8 cellular contexts compared by ENCODE assay signal in the genomic region with DNA sequence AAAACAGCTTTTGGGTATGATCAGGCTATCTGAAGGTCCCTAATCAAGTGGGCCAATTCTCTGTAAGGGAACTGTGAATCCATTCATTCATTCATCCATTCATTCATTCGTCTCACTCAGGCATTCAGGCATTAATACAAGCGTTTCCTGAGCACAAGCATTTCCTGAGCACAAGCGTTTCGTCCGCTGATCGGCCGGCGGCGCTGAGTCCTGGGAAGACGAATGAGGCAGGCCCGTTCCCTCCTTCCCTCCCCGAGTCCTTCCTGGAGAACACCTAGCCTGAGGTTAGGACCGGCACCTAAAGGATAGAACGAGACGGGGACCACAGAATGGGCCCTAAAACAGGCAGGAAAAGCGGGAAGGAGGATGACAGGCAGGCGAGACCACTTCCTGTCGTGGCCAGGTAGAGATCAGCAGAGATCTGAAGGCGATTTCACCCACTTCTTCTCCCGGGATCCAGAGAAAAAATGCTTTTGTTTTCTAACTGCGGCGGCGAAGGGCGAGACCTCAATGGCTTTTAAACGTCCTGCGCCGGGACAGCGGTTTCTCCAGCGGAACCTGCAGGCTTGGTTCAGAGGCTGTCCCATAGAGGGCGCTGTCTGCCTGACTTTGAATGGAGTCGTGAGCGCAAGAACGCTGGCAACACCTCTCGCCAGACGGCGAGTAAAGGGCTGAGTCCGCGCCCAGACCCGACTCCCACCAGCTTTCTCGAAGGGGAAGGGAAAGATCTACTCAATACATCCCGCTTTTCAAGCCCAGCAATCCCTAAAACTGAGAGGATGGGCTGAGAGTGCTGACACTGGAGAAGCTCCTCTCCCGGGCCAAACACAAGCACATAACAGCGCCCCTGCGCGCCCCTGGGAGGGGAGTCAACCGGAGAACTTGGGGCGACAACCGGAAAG. TPM values are rescaled to one million over a fixed set of nuclear protein-coding genes. Genes with fewer than 3 reads are reported as not detected.
A peak's percentile ranks its signal among the peaks of the same experiment; 100 is the strongest.
DNase-seq lines count a peak whose midpoint lies in the region; FAIRE-seq and TF ChIP-seq lines count a peak whose summit lies in the region.

No MANE protein-coding gene starts in this region.

- no peak for TF ChIP-seq POLR2A in GM12892 (IDR thresholded peaks at IDR 0.05; ENCODE audit: low read depth, low read length)
- TF ChIP-seq POLR2A in tibial nerve (IDR thresholded peaks at IDR 0.05), result no peak

- H3K4me3 Mint-ChIP-seq in IgD-negative memory B cell, result peak overlapping the region; percentile 66 to 89 (median 86)
- peak overlapping the region; percentile 82 for H3K4me3 Mint-ChIP-seq in activated naive CD8-positive, alpha-beta T cell

- intact Hi-C loops in cardiac septum (cut with DNase I) (no loop called here), posterior cingulate gyrus (cut with DNase I) (loop anchor here (1.0 to 10.0 kb wide), 4 partner anchors 90 to 426 kb away; no protein-coding TSS in a partner anchor)

- peaks cover 7 to 12% (median 11%) of the 10 kb centered on the region in 3 donors for H3K4me1 Mint-ChIP-seq in IgD-negative memory B cell
- peaks cover 27% of the 10 kb centered on the region for H3K4me1 Mint-ChIP-seq in activated naive CD8-positive, alpha-beta T cell (ENCODE audit: low read depth)

- H3K9me3 Mint-ChIP-seq in IgD-negative memory B cell, result peaks cover 2 to 8% (median 7%) of the 10 kb centered on the region in 3 donors
- no peaks in the 10 kb centered on the region for H3K9me3 Mint-ChIP-seq in activated naive CD8-positive, alpha-beta T cell (ENCODE audit: low read depth)

- H3K36me3 Mint-ChIP-seq in IgD-negative memory B cell, result no peaks in the 10 kb centered on the region
- H3K36me3 Mint-ChIP-seq in activated naive CD8-positive, alpha-beta T cell, result no peaks in the 10 kb centered on the region

- TF ChIP-seq CTCF in 22Rv1 (IDR thresholded peaks at IDR 0.05) (peak; percentile 89), tibial nerve (IDR thresholded peaks at IDR 0.05) (peak; percentile 88 to 95 (median 89))

- peak; percentile 80 for DNase-seq in GM12892 (ENCODE audit: insufficient read length)
- peak; percentile 87 for DNase-seq in SK-N-DZ (ENCODE audit: low spot score)
- DNase-seq in cardiac septum (ENCODE audit: low spot score), result peak; percentile 86
- peak; percentile 56 to 96 (median 86) for DNase-seq in posterior cingulate gyrus
- DNase-seq in tibial nerve (ENCODE audit: low spot score in 2 of 2), result peak; percentile 76 to 90

- WGBS in tibial nerve, 2 donors, result 4% methylated on average over 41 to 43 of the region's 48 CpGs

- H3K4me1 ChIP-seq in tibial nerve, result peaks cover 0 to 54% (median 32%) of the 10 kb centered on the region in 4 donors

- peak; percentile 98 for FAIRE-seq in GM12892 (lab: Jason Lieb, UNC)

- peak overlapping the region; percentile 91 to 97 (median 93) for H3K27ac Mint-ChIP-seq in IgD-negative memory B cell
- H3K27ac Mint-ChIP-seq in activated naive CD8-positive, alpha-beta T cell, result no peak overlapping the region

- H3K27ac ChIP-seq in 22Rv1 (no peak overlapping the region), tibial nerve (no peak overlapping the region)

- H3K27me3 Mint-ChIP-seq in IgD-negative memory B cell, result peaks cover 60% of the 10 kb centered on the region
- peaks cover 51% of the 10 kb centered on the region for H3K27me3 Mint-ChIP-seq in activated naive CD8-positive, alpha-beta T cell

- no peak for TF ChIP-seq EP300 in tibial nerve (IDR thresholded peaks at IDR 0.05)

- H3K4me3 ChIP-seq in tibial nerve, result peak overlapping the region in 1 of 4 donors; percentile 22

- peaks cover 4 to 97% of the 10 kb centered on the region in 2 donors for H3K27me3 ChIP-seq in tibial nerve

- H3K9me3 ChIP-seq in tibial nerve, result peaks cover 0 to 12% (median 0%) of the 10 kb centered on the region in 4 donors

- no peaks in the 10 kb centered on the region for H3K36me3 ChIP-seq in tibial nerve

RNA-seq across cellular contexts. Expression of a gene that starts 2.9 kb away (rescaled TPM):
- 0.47 TPM for polyA plus RNA-seq in GM12892 (2012; ENCODE audit: missing spikeins)
- not detected for polyA plus RNA-seq in IgD-negative memory B cell
- polyA plus RNA-seq in SK-N-DZ (2014; cell fraction: cytosol; rRNA removed), result 25.5 and 28.4 TPM in 2 replicates
- polyA plus RNA-seq in SK-N-DZ (2014; cell fraction: nucleus; rRNA removed), result 6.8 and 12.3 TPM in 2 replicates
- total RNA-seq in cardiac septum (not detected), tibial nerve (not detected)

RNA-seq across cellular contexts. Expression of a gene that starts 15.1 kb away (rescaled TPM):
- 3.0 TPM for polyA plus RNA-seq in GM12892 (2012; ENCODE audit: missing spikeins)
- polyA plus RNA-seq in IgD-negative memory B cell, result not detected
- polyA plus RNA-seq in SK-N-DZ (2014; cell fraction: cytosol; rRNA removed), result 9.6 and 13.8 TPM in 2 replicates
- 10.7 and 13.7 TPM in 2 replicates for polyA plus RNA-seq in SK-N-DZ (2014; cell fraction: nucleus; rRNA removed)
- not detected for total RNA-seq in cardiac septum
- total RNA-seq in tibial nerve, result not detected

RNA-seq across cellular contexts. Expression of a gene that starts 21.4 kb away (rescaled TPM):
- polyA plus RNA-seq in GM12892 (2012; ENCODE audit: missing spikeins), result 165 TPM
- 148 TPM for polyA plus RNA-seq in IgD-negative memory B cell
- polyA plus RNA-seq in SK-N-DZ (2014; cell fraction: cytosol; rRNA removed), result 532 and 549 TPM in 2 replicates
- 533 and 597 TPM in 2 replicates for polyA plus RNA-seq in SK-N-DZ (2014; cell fraction: nucleus; rRNA removed)
- total RNA-seq in cardiac septum, result 30.6 TPM
- 100 to 1,000 TPM in 1 of 4 donors, 10 to 100 TPM in 3; 68.1 to 100 (median 73.4) TPM for total RNA-seq in tibial nerve
